In the genomic region with DNA sequence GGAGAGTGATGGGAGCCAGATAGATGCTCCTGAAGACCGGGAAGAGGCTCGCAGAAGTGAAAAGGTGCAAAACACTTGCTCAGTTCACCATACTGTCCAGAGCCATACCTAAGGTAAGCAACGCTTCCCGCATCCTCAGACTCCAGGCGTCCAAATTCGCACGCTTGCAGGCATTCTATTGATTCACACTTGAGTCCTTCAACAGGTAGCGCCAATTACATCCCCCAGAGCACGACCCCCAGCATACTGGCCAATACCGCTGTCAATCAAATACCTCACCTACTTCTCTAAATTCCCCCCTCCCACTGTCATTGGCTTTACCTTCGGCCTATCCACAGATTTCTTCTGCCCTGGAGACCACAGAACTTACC, we compare ENCODE assay signal across 1 cellular context.
A peak's percentile ranks its signal among the peaks of the same experiment; 100 is the strongest.
TF ChIP-seq lines count a peak whose summit lies in the region.

No MANE protein-coding gene starts in this region.

TF ChIP-seq in GM12878, 131 proteins besides CTCF, POLR2A, EP300 and RAD21 (continued from another document):
- TF ChIP-seq, protein P1, sequence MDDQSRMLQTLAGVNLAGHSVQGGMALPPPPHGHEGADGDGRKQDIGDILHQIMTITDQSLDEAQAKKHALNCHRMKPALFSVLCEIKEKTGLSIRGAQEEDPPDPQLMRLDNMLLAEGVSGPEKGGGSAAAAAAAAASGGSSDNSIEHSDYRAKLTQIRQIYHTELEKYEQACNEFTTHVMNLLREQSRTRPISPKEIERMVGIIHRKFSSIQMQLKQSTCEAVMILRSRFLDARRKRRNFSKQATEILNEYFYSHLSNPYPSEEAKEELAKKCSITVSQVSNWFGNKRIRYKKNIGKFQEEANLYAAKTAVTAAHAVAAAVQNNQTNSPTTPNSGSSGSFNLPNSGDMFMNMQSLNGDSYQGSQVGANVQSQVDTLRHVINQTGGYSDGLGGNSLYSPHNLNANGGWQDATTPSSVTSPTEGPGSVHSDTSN (IDR thresholded peaks at IDR 0.05; ENCODE audit: insufficient replicate concordance, low read depth, low read length): peak; percentile 47
